19 cellular contexts compared by ENCODE assay signal in genomic region chr19:8244442-8244841, GRCh38. TPM values are rescaled to one million over a fixed set of nuclear protein-coding genes. Genes with fewer than 3 reads are reported as not detected.
DNase-seq lines count a peak whose midpoint lies in the region; ATAC-seq, FAIRE-seq and TF ChIP-seq lines count a peak whose summit lies in the region.
"Had no signal": no experiment of that assay in that cellular context is flagged by ENCODE, and none has a peak within 500 bp of the region (broad histone marks: within the 10 kb centered on the region; RNA-seq: fewer than 3 reads in every experiment).

No MANE protein-coding gene starts in this region.

- H2AFZ ChIP-seq in Loucy (ENCODE audit: low read length) (no peak overlapping the region), GM12878 (ENCODE audit: control insufficient read depth, low read depth, low read length) (no peak overlapping the region)

- TF ChIP-seq RAD21 in GM12878 (IDR thresholded peaks at IDR 0.05; ENCODE audit: insufficient read depth, low read depth, low read length), result no peak

- H3K4me2 ChIP-seq in Loucy (ENCODE audit: low read depth, low read length, poor library complexity, severe bottlenecking) (no peak overlapping the region), GM12878 (ENCODE audit: control insufficient read depth, insufficient read depth) (no peak overlapping the region)

- TF ChIP-seq POLR2A in GM12878 (IDR thresholded peaks at IDR 0.05; ENCODE audit: low read depth, low read length), result no peak

- no TSS peak for BruUV-seq in GM12878 (replicated peaks; lab: Mats Ljungman, UMichigan)

- peaks cover 12% of the 10 kb centered on the region for H3K4me1 Mint-ChIP-seq in activated naive CD4-positive, alpha-beta T cell treated with anti-CD3 and anti-CD28 coated beads for 36 hours (ENCODE audit: low read depth)

- peak; percentile 12 for DNase-seq in activated naive CD4-positive, alpha-beta T cell treated with anti-CD3 and anti-CD28 coated beads for 36 hours
- DNase-seq in activated naive CD4-positive, alpha-beta T cell treated with Interleukin-2 at 50 U/mL for 16 hours, result no peak
- DNase-seq in GM12878 (ENCODE audit: low read depth, low spot score), result no peak
- no peak for DNase-seq in NCI-H446 treated with DMSO at 0.1 percent for 48 hours (lab: John Stamatoyannopoulos, UW)
- DNase-seq in tibial artery, result no peak
- DNase-seq in AML-193 (lab: John Stamatoyannopoulos, UW), result no peak
- DNase-seq: 8988T, DMS153, EL, HCEC 1CT, KBM-7, NCI-H1048, NCI-H146, NCI-H2081 treated with DMSO at 0.1 percent for 48 hours, NCI-H524, SIG-M5 had no signal

- H3K27ac Mint-ChIP-seq in activated naive CD4-positive, alpha-beta T cell treated with anti-CD3 and anti-CD28 coated beads for 36 hours, result no peak overlapping the region

- H3K36me3 Mint-ChIP-seq in activated naive CD4-positive, alpha-beta T cell treated with anti-CD3 and anti-CD28 coated beads for 36 hours (ENCODE audit: low read depth), result peaks cover 15% of the 10 kb centered on the region

- no peaks in the 10 kb centered on the region for H3K27me3 Mint-ChIP-seq in activated naive CD4-positive, alpha-beta T cell treated with anti-CD3 and anti-CD28 coated beads for 36 hours (ENCODE audit: low read depth)

- RAD21 ChIA-PET in GM12878 (lab: Charles Lee; ENCODE audit: unreplicated experiment), result no interaction called here

- no peaks in the 10 kb centered on the region for H4K20me1 ChIP-seq in Loucy (ENCODE audit: insufficient read depth, low read length, poor library complexity, severe bottlenecking)
- no peaks in the 10 kb centered on the region for H4K20me1 ChIP-seq in GM12878 (ENCODE audit: control insufficient read depth, insufficient read depth)

- no peaks in the 10 kb centered on the region for H3F3A ChIP-seq in Loucy (ENCODE audit: low read depth)

- H3K9me2 ChIP-seq in Loucy (replicated peaks; ENCODE audit: low read depth, low read length), result no peaks in the 10 kb centered on the region

- FAIRE-seq in GM12878 (lab: Jason Lieb, UNC), result no peak

- POLR2A ChIA-PET in GM12878 (lab: Charles Lee), result no interaction called here

- H3K9me3 Mint-ChIP-seq in activated naive CD4-positive, alpha-beta T cell treated with anti-CD3 and anti-CD28 coated beads for 36 hours, result peaks cover 14% of the 10 kb centered on the region

- TF ChIP-seq EP300 in GM12878 (IDR thresholded peaks at IDR 0.05; ENCODE audit: borderline replicate concordance in 1 of 2, control insufficient read depth in 1 of 2, low read depth in 2 of 2, low read length in 2 of 2), result no peak

- H3K27me3 ChIP-seq in Loucy (ENCODE audit: insufficient read depth, low read length, poor library complexity, severe bottlenecking), result no peaks in the 10 kb centered on the region
- no peaks in the 10 kb centered on the region for H3K27me3 ChIP-seq in GM12878 (replicated peaks in 1 of 2; ENCODE audit: control insufficient read depth in 2 of 2, insufficient read depth in 2 of 2, low read length in 1 of 2)
- H3K27me3 ChIP-seq in tibial artery, result no peaks in the 10 kb centered on the region
- H3K27me3 ChIP-seq: BLaER1 treated with 17β-estradiol and CSF1 and Interleukin-3, amounts not matched to agents 10 nM and 100 nM had no signal

- H3K79me2 ChIP-seq in Loucy (ENCODE audit: insufficient read depth, low read length) (peaks cover 5% of the 10 kb centered on the region; the same call in 1 of the 2 replicates), GM12878 (ENCODE audit: control insufficient read depth, insufficient read depth, low read length) (no peaks in the 10 kb centered on the region)

- H3K4me1 ChIP-seq in Loucy (ENCODE audit: insufficient read depth, low read length, poor library complexity, severe bottlenecking), result peaks cover 35% of the 10 kb centered on the region
- peaks cover 12% of the 10 kb centered on the region for H3K4me1 ChIP-seq in GM12878 (ENCODE audit: control insufficient read depth, insufficient read depth, low read length)
- peaks cover 0 to 17% (median 10%) of the 10 kb centered on the region in 4 donors for H3K4me1 ChIP-seq in tibial artery

- no peak overlapping the region for H3K4me3 Mint-ChIP-seq in activated naive CD4-positive, alpha-beta T cell treated with anti-CD3 and anti-CD28 coated beads for 36 hours

- no peak overlapping the region for H3K9ac ChIP-seq in Loucy (ENCODE audit: low read depth, low read length, poor library complexity, severe bottlenecking)
- no peak overlapping the region for H3K9ac ChIP-seq in GM12878 (ENCODE audit: control insufficient read depth, insufficient read depth, low read length)
- H3K9ac ChIP-seq: BLaER1 treated with 17β-estradiol and CSF1 and Interleukin-3, amounts not matched to agents 10 nM and 100 nM had no signal

- H3K4me3 ChIP-seq in Loucy (ENCODE audit: low read length, poor library complexity, severe bottlenecking), result no peak overlapping the region
- H3K4me3 ChIP-seq in GM12878, result no peak overlapping the region
- no peak overlapping the region for H3K4me3 ChIP-seq in tibial artery
- H3K4me3 ChIP-seq: BLaER1 treated with 17β-estradiol and CSF1 and Interleukin-3, amounts not matched to agents 10 nM and 100 nM had no signal

- in situ Hi-C loops in GM12878 (cut with MboI), result no loop called here

- H3K9me3 ChIP-seq in Loucy (ENCODE audit: insufficient read depth, low read depth, low read length), result no peaks in the 10 kb centered on the region
- peaks cover 19% of the 10 kb centered on the region for H3K9me3 ChIP-seq in GM12878 (replicated peaks; ENCODE audit: control insufficient read depth, insufficient read depth, low read length)
- peaks cover 0 to 7% (median 4%) of the 10 kb centered on the region in 3 donors for H3K9me3 ChIP-seq in tibial artery

- intact Hi-C loops in activated naive CD4-positive, alpha-beta T cell treated with anti-CD3 and anti-CD28 coated beads for 36 hours (cut with micrococcal nuclease), result no loop called here
- intact Hi-C loops in GM12878 (cut with micrococcal nuclease; ENCODE audit: unreplicated experiment), result no loop called here
- intact Hi-C loops in tibial artery (cut with DNase I; ENCODE audit: low total_unique reads), result no loop called here

- CTCF ChIA-PET in activated naive CD4-positive, alpha-beta T cell treated with anti-CD3 and anti-CD28 coated beads for 36 hours (lab: Charles Lee), result interaction anchor here (0.5 kb wide), 1 partner anchor 411 kb away, joined by 3 read pairs; no protein-coding TSS in a partner anchor
- CTCF ChIA-PET in GM12878 (lab: Yijun Ruan, JAX), result interaction anchor here (1.1 to 2.6 kb wide), 2 partner anchors 84 to 86 kb away, joined by 5 to 15 read pairs; no protein-coding TSS in a partner anchor

- no peaks in the 10 kb centered on the region for H3K36me3 ChIP-seq in Loucy (ENCODE audit: insufficient read depth, low read length)
- H3K36me3 ChIP-seq in GM12878 (ENCODE audit: control insufficient read depth in 2 of 2, insufficient read depth in 2 of 2, low read length in 1 of 2), result peaks cover 3 to 4% of the 10 kb centered on the region in 2 experiments
- H3K36me3 ChIP-seq in tibial artery, result peaks cover 0 to 7% (median 5%) of the 10 kb centered on the region in 3 donors

- H3K27ac ChIP-seq in GM12878 (ENCODE audit: control insufficient read depth, insufficient read depth), result no peak overlapping the region
- H3K27ac ChIP-seq in tibial artery, result no peak overlapping the region
- H3K27ac ChIP-seq: BLaER1 treated with 17β-estradiol and CSF1 and Interleukin-3, amounts not matched to agents 10 nM and 100 nM had no signal

- 98% methylated on average over 3 of the region's 3 CpGs for WGBS in GM12878 (ENCODE audit: insufficient coverage, insufficient replicate concordance, low lambda C conversion rate, missing lambda C conversion rate)

- TF ChIP-seq CTCF in Loucy (conservative IDR thresholded peaks at IDR 0.05; ENCODE audit: low read length) (peak; percentile 44), GM12878 (IDR thresholded peaks at IDR 0.05 in 2 of 3, conservative IDR thresholded peaks at IDR 0.05 in 1 of 3; ENCODE audit: control insufficient read depth in 2 of 3, extremely low read depth in 1 of 3, insufficient read depth in 1 of 3, low read depth in 3 of 3, low read length in 3 of 3) (peak in 1 of 3 experiments; percentile 8; a peak in 1 of 6 replicates), tibial artery (IDR thresholded peaks at IDR 0.05) (no peak)

- SMC1A ChIA-PET in GM12878 (lab: Charles Lee; ENCODE audit: uncharacterized antibody, unreplicated experiment), result interaction anchor here (3.4 kb wide), 1 partner anchor 49 kb away, joined by 11 read pairs; no protein-coding TSS in a partner anchor

- ATAC-seq in GM12878 (no peak), GM18511 (IDR thresholded peaks at IDR 0.05; ENCODE audit: unreplicated experiment) (no peak)

TF ChIP-seq in GM12878, 131 proteins besides CTCF, POLR2A, EP300 and RAD21:
- TF ChIP-seq SMC3 (IDR thresholded peaks at IDR 0.05; ENCODE audit: borderline replicate concordance, low read length) (peak; percentile 8; the same call in 1 of the 2 replicates), SREBF1 (IDR thresholded peaks at IDR 0.05; ENCODE audit: low read length) (no peak)

RNA-seq across cellular contexts. Expression of gene CERS4, which starts 35.3 kb away (rescaled TPM):
- total RNA-seq in activated naive CD4-positive, alpha-beta T cell treated with anti-CD3 and anti-CD28 coated beads for 36 hours, result 10 to 100 TPM; 15.7 to 19.4 TPM
- 93.8 and 104 TPM in 2 replicates for total RNA-seq in GM12878 (2013; cell fraction: nucleolus; rRNA removed)
- 46.3 and 46.8 TPM in 2 replicates for total RNA-seq in GM12878 (2014; rRNA removed)
- 17.3 and 18.2 TPM in 2 replicates for total RNA-seq in GM12878 (2014; rRNA removed; fragmentation: Illumina TruSeq; extraction: Trizol)
- 41.7 and 43.1 TPM in 2 replicates for total RNA-seq in GM12878 (2021)
- 7.7 TPM for polyA plus RNA-seq in GM12878 (2011; ENCODE audit: low read depth)
- 29.5 and 62.1 TPM in 2 replicates for polyA plus RNA-seq in GM12878 (2011; rRNA removed)
- polyA plus RNA-seq in GM12878 (2011; cell fraction: cytosol; rRNA removed), result 70.2 and 82.3 TPM in 2 replicates
- 88.0 and 94.5 TPM in 2 replicates for polyA plus RNA-seq in GM12878 (2011; cell fraction: nucleus; rRNA removed)
- 23.1 and 31.6 TPM in 2 replicates for polyA plus RNA-seq in GM12878 (2012)
- 12.7 and 16.2 TPM in 2 replicates for polyA plus RNA-seq in GM12878 (2014; fragmentation: Illumina TruSeq; extraction: Trizol)
- polyA plus RNA-seq in GM12878 (2014; fragmentation: Nextera tagmentation; extraction: Ambion mirVana), result 1 to 10 TPM in 1 of 2 experiments, under 1 TPM in 1; 0.34 to 1.9 TPM
- polyA plus RNA-seq in GM12878 (2014; rRNA removed), result 53.6 and 55.4 TPM in 2 replicates
- 10 to 100 TPM; 19.9 to 21.6 TPM for polyA plus RNA-seq in GM12878 (2016; fragmentation: Nextera tagmentation; extraction: Ambion mirVana)
- 68.0 and 73.3 TPM in 2 replicates for polyA minus RNA-seq in GM12878 (2011; rRNA and poly(A)+ RNA removed)
- 18.3 and 19.1 TPM in 2 replicates for polyA minus RNA-seq in GM12878 (2011; cell fraction: cytosol; rRNA and poly(A)+ RNA removed)
- 24.3 and 31.7 TPM in 2 replicates for polyA minus RNA-seq in GM12878 (2011; cell fraction: nucleus; rRNA and poly(A)+ RNA removed)
